In the genomic region with DNA sequence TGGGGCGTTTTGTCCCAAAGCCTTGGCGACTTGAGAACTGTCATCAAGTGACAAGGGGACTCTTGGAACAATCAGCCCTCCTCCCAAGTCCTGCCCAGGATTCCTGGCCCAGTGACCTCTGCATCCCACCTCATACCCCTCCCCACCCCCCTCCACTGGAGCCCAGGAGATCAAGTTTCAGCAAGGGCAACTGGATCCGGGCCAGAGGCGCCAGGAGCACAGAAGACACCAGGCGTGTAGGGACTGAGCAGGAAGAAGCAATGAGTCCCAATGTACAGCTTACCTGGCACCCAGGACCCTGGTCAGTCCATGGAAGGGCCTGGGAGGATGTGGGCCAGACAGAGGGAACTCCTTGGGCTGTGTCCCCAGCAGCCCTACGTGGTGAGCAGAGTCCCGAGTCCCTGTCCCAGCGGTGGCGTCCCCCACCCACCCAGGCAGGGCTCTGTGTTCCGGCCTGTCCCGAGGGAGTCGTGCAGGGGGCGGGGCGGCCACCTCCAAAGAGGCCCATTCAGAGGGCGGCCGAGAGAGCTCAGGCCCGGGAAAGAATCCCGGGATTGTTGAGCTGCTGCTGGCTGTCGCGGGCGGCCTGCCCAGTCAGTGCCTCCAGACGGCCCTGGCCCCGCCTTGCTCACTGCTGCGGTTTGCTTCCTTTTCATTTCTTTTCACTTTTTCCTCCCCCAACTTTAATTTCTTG, we compare ENCODE assay signal across 7 cellular contexts.
DNase-seq lines count a peak whose midpoint lies in the region; ATAC-seq and TF ChIP-seq lines count a peak whose summit lies in the region.

No MANE protein-coding gene starts in this region.

- H3K4me3 ChIP-seq in coronary artery = peak overlapping the region; percentile 62

- H3K27ac ChIP-seq in coronary artery = peak overlapping the region; percentile 67 to 89

- peak; percentile 85 for DNase-seq in LHCN-M2 (ENCODE audit: low read depth)
- DNase-seq in coronary artery (ENCODE audit: low spot score) = peak; percentile 92
- DNase-seq in left colon = peak; percentile 81 to 85
- peak; percentile 82 for DNase-seq in stromal cell of bone marrow (ENCODE audit: low read depth)
- no peak for DNase-seq in NK-92 (lab: John Stamatoyannopoulos, UW; ENCODE audit: unreplicated experiment)
- no peak for DNase-seq in 8988T
- no peak for DNase-seq in T-helper 1 cell

- peak; percentile 86 for ATAC-seq in left colon

- intact Hi-C loops in left colon (cut with DNase I, micrococcal nuclease) = no loop called here

- TF ChIP-seq CTCF in coronary artery (IDR thresholded peaks at IDR 0.05) = no peak

Comparison
In these comparisons a context has a peak if more than half of its experiments do, and no peak if none do; other contexts are left out.
1. DNase-seq: peak in LHCN-M2 (single experiment), coronary artery (single experiment), left colon (2 of 2) and stromal cell of bone marrow (single experiment); none in NK-92 (single experiment), 8988T (single experiment) and T-helper 1 cell (0 of 5).